ENCODE assay signal across 28 cellular contexts in the genomic region with DNA sequence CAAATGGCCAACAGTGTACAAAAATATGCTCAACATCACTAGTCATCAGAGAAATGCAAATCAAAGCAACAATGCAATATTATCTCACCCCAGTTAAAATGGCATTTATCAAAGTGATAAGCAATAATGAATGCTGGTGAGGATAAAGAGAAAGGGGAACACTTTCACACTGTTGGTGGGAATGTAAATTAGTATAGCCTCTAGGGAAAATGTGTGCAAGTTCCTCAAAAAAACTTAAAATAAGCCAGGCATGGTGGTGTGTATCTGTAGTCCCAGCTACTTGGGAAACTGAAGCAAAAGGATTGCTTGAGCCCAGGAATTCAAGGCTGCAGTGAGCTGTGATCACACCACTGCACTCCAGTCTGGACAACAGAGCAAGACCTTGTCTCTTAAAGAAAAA.
"Had no signal": no experiment of that assay in that cellular context is flagged by ENCODE, and none has a peak within 500 bp of the region (broad histone marks: within the 10 kb centered on the region; RNA-seq: fewer than 3 reads in every experiment).

No MANE protein-coding gene starts in this region.

- ATAC-seq: natural killer cell; psoas muscle; right cardiac atrium; right lobe of liver; stimulated activated effector memory CD8-positive, alpha-beta T cell treated with anti-CD3 and anti-CD28 coated beads, Interleukin-12 subunit alpha, Interleukin-12 subunit beta, amount 100 ng/mL, for 72 hours; upper lobe of right lung had no signal

- H3K27ac Mint-ChIP-seq: natural killer cell; nephron; neural progenitor cell; progenitor cell of endocrine pancreas; stimulated activated effector memory CD8-positive, alpha-beta T cell treated with anti-CD3 and anti-CD28 coated beads, Interleukin-12 subunit alpha, Interleukin-12 subunit beta, amount 100 ng/mL, for 72 hours; stimulated activated naive B cell treated with anti-CD40 and anti-IgM and Interleukin-4, amounts not matched to agents 10 μg/mL and 1 μg/mL and 100 μg/mL, for 72 hours; stimulated activated naive CD8-positive, alpha-beta T cell treated with anti-CD3 and anti-CD28 coated beads, Interleukin-15, Interleukin-2, amounts not matched to agents 100 ng/mL and 50 ng/mL, for 24 hours had no signal

- H3K27me3 ChIP-seq: neural progenitor cell, ovary, right lobe of liver, sigmoid colon, stomach, thyroid gland, tibial nerve, upper lobe of right lung, uterus had no signal

- H3K9ac ChIP-seq: neural progenitor cell, parathyroid adenoma had no signal

- H3K4me1 ChIP-seq: neural progenitor cell, parathyroid adenoma, psoas muscle, right lobe of liver, sigmoid colon, stomach, thyroid gland, tibial nerve, upper lobe of right lung, uterus had no signal

- H3K4me3 ChIP-seq: neural progenitor cell, ovary, psoas muscle, right lobe of liver, sigmoid colon, stomach, thoracic aorta, thyroid gland, tibial nerve, upper lobe of right lung, uterus had no signal

- H3K36me3 ChIP-seq: neural progenitor cell, ovary, right lobe of liver, sigmoid colon, stomach, thoracic aorta, thyroid gland, tibial nerve, upper lobe of right lung, uterus had no signal

- H3K4me3 Mint-ChIP-seq: natural killer cell; nephron; neural progenitor cell; stimulated activated effector memory CD8-positive, alpha-beta T cell treated with anti-CD3 and anti-CD28 coated beads, Interleukin-12 subunit alpha, Interleukin-12 subunit beta, amount 100 ng/mL, for 72 hours; stimulated activated naive B cell treated with anti-CD40 and anti-IgM and Interleukin-4, amounts not matched to agents 10 μg/mL and 1 μg/mL and 100 μg/mL, for 72 hours; stimulated activated naive CD8-positive, alpha-beta T cell treated with anti-CD3 and anti-CD28 coated beads, Interleukin-15, Interleukin-2, amounts not matched to agents 100 ng/mL and 50 ng/mL, for 24 hours had no signal

- H3K27me3 Mint-ChIP-seq: progenitor cell of endocrine pancreas; stimulated activated naive CD8-positive, alpha-beta T cell treated with anti-CD3 and anti-CD28 coated beads, Interleukin-15, Interleukin-2, amounts not matched to agents 100 ng/mL and 50 ng/mL, for 24 hours had no signal

- H3K36me3 Mint-ChIP-seq: neural progenitor cell; stimulated activated effector memory CD8-positive, alpha-beta T cell treated with anti-CD3 and anti-CD28 coated beads, Interleukin-12 subunit alpha, Interleukin-12 subunit beta, amount 100 ng/mL, for 72 hours; stimulated activated naive B cell treated with anti-CD40 and anti-IgM and Interleukin-4, amounts not matched to agents 10 μg/mL and 1 μg/mL and 100 μg/mL, for 72 hours had no signal

- FAIRE-seq: small intestine had no signal

- H3K4me1 Mint-ChIP-seq: natural killer cell; nephron; neural progenitor cell; stimulated activated effector memory CD8-positive, alpha-beta T cell treated with anti-CD3 and anti-CD28 coated beads, Interleukin-12 subunit alpha, Interleukin-12 subunit beta, amount 100 ng/mL, for 72 hours; stimulated activated naive B cell treated with anti-CD40 and anti-IgM and Interleukin-4, amounts not matched to agents 10 μg/mL and 1 μg/mL and 100 μg/mL, for 72 hours had no signal

- H3K4me2 ChIP-seq: neural progenitor cell had no signal

- H3K9me3 ChIP-seq: ovary, psoas muscle, right lobe of liver, sigmoid colon, thoracic aorta, thyroid gland, upper lobe of right lung, uterus had no signal

- H3K27ac ChIP-seq: neural progenitor cell, ovary, parathyroid adenoma, psoas muscle, right lobe of liver, sigmoid colon, stomach, thoracic aorta, thyroid gland, tibial nerve, upper lobe of right lung, uterus had no signal

- DNase-seq: natural killer cell; occipital lobe; ovary; posterior cingulate gyrus; psoas muscle; right cardiac atrium; right lobe of liver; sigmoid colon; small intestine; stimulated activated CD4-positive, alpha-beta T cell treated with anti-CD3 and anti-CD28 coated beads, Interleukin-15, amount 100 ng/mL, for 24 hours; stimulated activated CD4-positive, alpha-beta T cell treated with anti-CD3 and anti-CD28 coated beads, Interleukin-2, amount 100 ng/mL, for 24 hours; stimulated activated CD4-positive, alpha-beta T cell treated with anti-CD3 and anti-CD28 coated beads, Interleukin-2, amount 100 ng/mL, for 48 hours; stimulated activated CD4-positive, alpha-beta T cell treated with anti-CD3 and anti-CD28 coated beads, Interleukin-4, amount 100 ng/mL, for 24 hours; stimulated activated naive B cell treated with anti-CD40 and anti-IgM and Interleukin-4, amounts not matched to agents 10 μg/mL and 1 μg/mL and 100 μg/mL, for 72 hours; stimulated activated naive CD4-positive, alpha-beta T cell treated with Interleukin-2 at 50 U/mL for 16 hours; stomach; thyroid gland; trophoblast cell; upper lobe of right lung; uterus had no signal
